2 cellular contexts compared by ENCODE assay signal in the genomic region with DNA sequence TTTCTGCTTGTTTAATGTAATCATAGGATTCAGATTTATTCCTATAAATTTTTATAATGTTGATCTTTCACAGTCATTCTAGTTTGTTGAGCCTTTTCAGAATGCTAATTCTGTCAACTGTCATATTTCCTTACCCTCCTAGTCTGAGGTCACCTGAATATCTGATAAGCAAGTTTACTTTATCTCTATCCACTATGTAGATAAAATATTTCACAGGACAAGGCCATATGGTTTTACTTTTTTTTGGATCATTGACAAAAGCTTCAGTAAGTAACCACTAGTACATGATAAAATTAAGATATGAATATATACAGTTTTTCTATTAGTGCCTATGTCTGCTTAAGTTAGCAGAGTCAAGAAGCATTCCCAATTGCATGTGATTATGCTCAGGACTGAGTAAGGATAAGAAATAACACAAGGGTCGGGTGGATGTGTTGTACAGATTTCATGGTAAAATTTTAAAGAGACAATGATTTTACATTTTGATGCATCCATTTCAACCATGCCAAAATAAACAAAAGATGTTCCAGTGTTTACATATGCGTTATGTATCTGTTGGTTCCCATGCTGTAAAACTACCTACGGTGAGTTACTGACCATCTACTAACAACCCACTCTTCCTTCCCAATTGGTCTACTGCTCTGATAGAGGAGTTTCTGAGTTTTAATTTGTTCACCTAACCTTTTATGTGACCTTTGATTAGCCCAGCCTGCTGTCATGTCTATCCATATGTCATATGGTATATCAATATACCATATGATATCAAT.
TF ChIP-seq lines count a peak whose summit lies in the region.

No MANE protein-coding gene starts in this region.

TF ChIP-seq in IMR-90, 13 proteins besides CTCF, POLR2A, EP300 and RAD21 (continued from another document):
- TF ChIP-seq, protein P1, sequence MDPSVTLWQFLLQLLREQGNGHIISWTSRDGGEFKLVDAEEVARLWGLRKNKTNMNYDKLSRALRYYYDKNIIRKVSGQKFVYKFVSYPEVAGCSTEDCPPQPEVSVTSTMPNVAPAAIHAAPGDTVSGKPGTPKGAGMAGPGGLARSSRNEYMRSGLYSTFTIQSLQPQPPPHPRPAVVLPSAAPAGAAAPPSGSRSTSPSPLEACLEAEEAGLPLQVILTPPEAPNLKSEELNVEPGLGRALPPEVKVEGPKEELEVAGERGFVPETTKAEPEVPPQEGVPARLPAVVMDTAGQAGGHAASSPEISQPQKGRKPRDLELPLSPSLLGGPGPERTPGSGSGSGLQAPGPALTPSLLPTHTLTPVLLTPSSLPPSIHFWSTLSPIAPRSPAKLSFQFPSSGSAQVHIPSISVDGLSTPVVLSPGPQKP (IDR thresholded peaks at IDR 0.05; ENCODE audit: borderline replicate concordance, low read depth, low read length) = no peak
- TF ChIP-seq CEBPB (IDR thresholded peaks at IDR 0.05; ENCODE audit: low read depth, low read length) = no peak
- TF ChIP-seq MAZ (IDR thresholded peaks at IDR 0.05; ENCODE audit: borderline replicate concordance, low read depth, low read length) = no peak
- no peak for TF ChIP-seq MXI1 (IDR thresholded peaks at IDR 0.05; ENCODE audit: borderline replicate concordance, low read depth, low read length)
- TF ChIP-seq CHD1 (IDR thresholded peaks at IDR 0.05; ENCODE audit: low read depth, low read length) = no peak
- TF ChIP-seq SMC3 (IDR thresholded peaks at IDR 0.05; ENCODE audit: low read depth, low read length) = no peak
- TF ChIP-seq FOS (IDR thresholded peaks at IDR 0.05; ENCODE audit: low read depth, low read length) = no peak
- TF ChIP-seq MAFK (IDR thresholded peaks at IDR 0.05; ENCODE audit: low read depth, low read length) = no peak
- no peak for TF ChIP-seq RFX5 (IDR thresholded peaks at IDR 0.05; ENCODE audit: low read depth, low read length)
- TF ChIP-seq NFE2L2 (IDR thresholded peaks at IDR 0.05; ENCODE audit: low read depth, low read length) = no peak

TF ChIP-seq in SK-N-SH treated with all-trans-retinoic acid at 6 μM for 48 hours, 23 proteins besides CTCF, POLR2A, EP300 and RAD21 (continued from another document):
- TF ChIP-seq, protein P2, sequence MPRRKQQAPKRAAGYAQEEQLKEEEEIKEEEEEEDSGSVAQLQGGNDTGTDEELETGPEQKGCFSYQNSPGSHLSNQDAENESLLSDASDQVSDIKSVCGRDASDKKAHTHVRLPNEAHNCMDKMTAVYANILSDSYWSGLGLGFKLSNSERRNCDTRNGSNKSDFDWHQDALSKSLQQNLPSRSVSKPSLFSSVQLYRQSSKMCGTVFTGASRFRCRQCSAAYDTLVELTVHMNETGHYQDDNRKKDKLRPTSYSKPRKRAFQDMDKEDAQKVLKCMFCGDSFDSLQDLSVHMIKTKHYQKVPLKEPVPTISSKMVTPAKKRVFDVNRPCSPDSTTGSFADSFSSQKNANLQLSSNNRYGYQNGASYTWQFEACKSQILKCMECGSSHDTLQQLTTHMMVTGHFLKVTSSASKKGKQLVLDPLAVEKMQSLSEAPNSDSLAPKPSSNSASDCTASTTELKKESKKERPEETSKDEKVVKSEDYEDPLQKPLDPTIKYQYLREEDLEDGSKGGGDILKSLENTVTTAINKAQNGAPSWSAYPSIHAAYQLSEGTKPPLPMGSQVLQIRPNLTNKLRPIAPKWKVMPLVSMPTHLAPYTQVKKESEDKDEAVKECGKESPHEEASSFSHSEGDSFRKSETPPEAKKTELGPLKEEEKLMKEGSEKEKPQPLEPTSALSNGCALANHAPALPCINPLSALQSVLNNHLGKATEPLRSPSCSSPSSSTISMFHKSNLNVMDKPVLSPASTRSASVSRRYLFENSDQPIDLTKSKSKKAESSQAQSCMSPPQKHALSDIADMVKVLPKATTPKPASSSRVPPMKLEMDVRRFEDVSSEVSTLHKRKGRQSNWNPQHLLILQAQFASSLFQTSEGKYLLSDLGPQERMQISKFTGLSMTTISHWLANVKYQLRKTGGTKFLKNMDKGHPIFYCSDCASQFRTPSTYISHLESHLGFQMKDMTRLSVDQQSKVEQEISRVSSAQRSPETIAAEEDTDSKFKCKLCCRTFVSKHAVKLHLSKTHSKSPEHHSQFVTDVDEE (CRISPR knock-in tag; IDR thresholded peaks at IDR 0.05) = peak; percentile 40; the same call in 1 of the 2 replicates
- TF ChIP-seq TCF4 (CRISPR knock-in tag; IDR thresholded peaks at IDR 0.05; ENCODE audit: borderline replicate concordance) = peak; percentile 84
TF ChIP-seq in SK-N-SH treated with all-trans-retinoic acid at 6 μM for 48 hours: peak in this region for 2.
